ENCODE assay signal across 17 cellular contexts in the genomic region with DNA sequence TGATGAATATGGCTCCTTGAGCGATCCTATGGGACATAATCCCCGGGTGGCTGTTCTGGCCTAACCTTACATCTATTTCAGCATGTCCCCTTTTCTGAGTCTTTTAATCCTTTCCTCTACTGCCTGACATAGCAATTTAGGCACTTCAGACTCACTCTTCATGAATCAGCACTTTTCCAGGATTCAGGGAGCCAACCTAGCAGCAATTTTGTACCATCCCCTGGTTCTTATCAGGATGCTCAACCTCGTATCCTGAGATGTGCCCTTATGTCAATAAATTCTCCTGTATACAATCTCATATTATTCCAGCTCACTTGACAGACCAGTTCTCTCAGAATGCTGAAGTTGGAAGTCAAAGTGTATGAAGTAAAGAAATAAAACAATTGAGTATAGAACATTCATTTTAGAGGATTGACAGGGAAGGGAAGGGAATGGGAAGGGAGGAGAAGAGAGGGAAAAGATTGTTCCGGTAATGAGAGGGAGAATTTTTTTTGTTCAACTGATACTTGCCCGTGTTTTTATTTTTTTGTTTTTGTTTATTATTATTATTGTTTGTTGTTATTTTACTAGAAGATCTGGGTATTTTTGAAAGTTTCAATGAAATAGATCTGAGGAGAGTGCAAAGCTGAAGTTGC. TPM values are rescaled to one million over a fixed set of nuclear protein-coding genes. Genes with fewer than 3 reads are reported as not detected.
DNase-seq lines count a peak whose midpoint lies in the region; ATAC-seq and TF ChIP-seq lines count a peak whose summit lies in the region.
"Had no signal": no experiment of that assay in that cellular context is flagged by ENCODE, and none has a peak within 500 bp of the region (broad histone marks: within the 10 kb centered on the region; RNA-seq: fewer than 3 reads in every experiment).

No MANE protein-coding gene starts in this region.

- peak overlapping the region; percentile 77 for H3K27ac Mint-ChIP-seq in activated T-cell treated with anti-CD3 and anti-CD28 coated beads, Interleukin-2, amount 50 U/mL, for 24 hours
- H3K27ac Mint-ChIP-seq in activated naive CD8-positive, alpha-beta T cell treated with anti-CD3 and anti-CD28 coated beads, Interleukin-2, amount 10 ng/mL, durations not matched to agents 7 days and 5 days = peak overlapping the region; percentile 62
- H3K27ac Mint-ChIP-seq: progenitor cell of endocrine pancreas had no signal

- H3K4me1 ChIP-seq in neutrophil (ENCODE audit: control insufficient read depth in 1 of 2, insufficient read depth in 1 of 2, low read depth in 1 of 2, low read length in 1 of 2) = peaks cover 30 to 33% of the 10 kb centered on the region in 2 experiments

- H3K4me3 Mint-ChIP-seq in activated T-cell treated with anti-CD3 and anti-CD28 coated beads, Interleukin-2, amount 50 U/mL, for 24 hours = peak overlapping the region; percentile 41
- no peak overlapping the region for H3K4me3 Mint-ChIP-seq in activated naive CD8-positive, alpha-beta T cell treated with anti-CD3 and anti-CD28 coated beads, Interleukin-2, amount 10 ng/mL, durations not matched to agents 7 days and 5 days

- no peak for DNase-seq in activated T-cell treated with anti-CD3 and anti-CD28 coated beads, Interleukin-2, amount 50 U/mL, for 24 hours
- DNase-seq in activated T-cell treated with anti-CD3 and anti-CD28 coated beads for 4 hours (no peak), DMS53 (lab: John Stamatoyannopoulos, UW) (peak; percentile 74), HUDEP-2 (lab: John Stamatoyannopoulos, UW; ENCODE audit: unreplicated experiment in 76 of 76) (no peak), inferior parietal cortex (ENCODE audit: extremely low spot score) (no peak), NCI-H345 (lab: John Stamatoyannopoulos, UW) (no peak)
- DNase-seq in activated naive CD8-positive, alpha-beta T cell treated with anti-CD3 and anti-CD28 coated beads, Interleukin-2, amount 10 ng/mL, durations not matched to agents 7 days and 5 days = no peak
- DNase-seq: adrenal gland; effector memory CD4-positive, alpha-beta T cell; KG1; NCI-H1105 treated with DMSO at 0.1 percent for 48 hours; NCI-H2227 treated with DMSO at 0.1 percent for 48 hours; stimulated activated CD4-positive, alpha-beta T cell treated with anti-CD3 and anti-CD28 coated beads, Interleukin-12 subunit alpha, Interleukin-12 subunit beta, amount 100 ng/mL, for 4 hours had no signal

- no peaks in the 10 kb centered on the region for H3K36me3 ChIP-seq in neutrophil
- H3K36me3 ChIP-seq: adrenal gland, vagina had no signal

- TF ChIP-seq CTCF in neutrophil (IDR thresholded peaks at IDR 0.05) = no peak

- no peaks in the 10 kb centered on the region for H3K36me3 Mint-ChIP-seq in activated T-cell treated with anti-CD3 and anti-CD28 coated beads, Interleukin-2, amount 50 U/mL, for 24 hours (ENCODE audit: low read depth)
- no peaks in the 10 kb centered on the region for H3K36me3 Mint-ChIP-seq in activated naive CD8-positive, alpha-beta T cell treated with anti-CD3 and anti-CD28 coated beads, Interleukin-2, amount 10 ng/mL, durations not matched to agents 7 days and 5 days

- peaks cover 46% of the 10 kb centered on the region for H3K4me1 Mint-ChIP-seq in activated T-cell treated with anti-CD3 and anti-CD28 coated beads, Interleukin-2, amount 50 U/mL, for 24 hours (ENCODE audit: low read depth)
- H3K4me1 Mint-ChIP-seq in activated naive CD8-positive, alpha-beta T cell treated with anti-CD3 and anti-CD28 coated beads, Interleukin-2, amount 10 ng/mL, durations not matched to agents 7 days and 5 days = peaks cover 24% of the 10 kb centered on the region

- peak overlapping the region; percentile 92 for H3K27ac ChIP-seq in neutrophil
- H3K27ac ChIP-seq: adrenal gland, vagina had no signal

- ATAC-seq in activated naive CD8-positive, alpha-beta T cell treated with anti-CD3 and anti-CD28 coated beads, Interleukin-2, amount 10 ng/mL, durations not matched to agents 7 days and 5 days (ENCODE audit: low read depth) = no peak
- ATAC-seq: left lobe of liver had no signal

- no peaks in the 10 kb centered on the region for H3K27me3 Mint-ChIP-seq in activated T-cell treated with anti-CD3 and anti-CD28 coated beads, Interleukin-2, amount 50 U/mL, for 24 hours
- no peaks in the 10 kb centered on the region for H3K27me3 Mint-ChIP-seq in activated naive CD8-positive, alpha-beta T cell treated with anti-CD3 and anti-CD28 coated beads, Interleukin-2, amount 10 ng/mL, durations not matched to agents 7 days and 5 days

- no peaks in the 10 kb centered on the region for H3K9me3 Mint-ChIP-seq in activated T-cell treated with anti-CD3 and anti-CD28 coated beads, Interleukin-2, amount 50 U/mL, for 24 hours
- peaks cover 1% of the 10 kb centered on the region for H3K9me3 Mint-ChIP-seq in activated naive CD8-positive, alpha-beta T cell treated with anti-CD3 and anti-CD28 coated beads, Interleukin-2, amount 10 ng/mL, durations not matched to agents 7 days and 5 days

- no peaks in the 10 kb centered on the region for H3K9me3 ChIP-seq in neutrophil
- H3K9me3 ChIP-seq: adrenal gland, vagina had no signal

- H3K27me3 ChIP-seq in neutrophil = no peaks in the 10 kb centered on the region
- H3K27me3 ChIP-seq: adrenal gland, vagina had no signal

- POLR2A ChIA-PET in activated naive CD8-positive, alpha-beta T cell treated with anti-CD3 and anti-CD28 coated beads, Interleukin-2, amount 10 ng/mL, durations not matched to agents 7 days and 5 days (lab: Charles Lee) = interaction anchor here (1.2 to 1.8 kb wide), 3 partner anchors 13 to 23 kb away, joined by 3 to 6 read pairs (median 4); no protein-coding TSS in a partner anchor

- peak overlapping the region; percentile 44 to 54 for H3K4me3 ChIP-seq in neutrophil (ENCODE audit: low read depth in 1 of 2, low read length in 1 of 2)
- H3K4me3 ChIP-seq: adrenal gland, vagina had no signal

RNA-seq across cellular contexts. Expression of gene ZC3HAV1, which starts 8.2 kb away (rescaled TPM):
- 100 to 1,000 TPM; 136 TPM for total RNA-seq in activated naive CD8-positive, alpha-beta T cell treated with anti-CD3 and anti-CD28 coated beads, Interleukin-2, amount 10 ng/mL, durations not matched to agents 7 days and 5 days
